In the genomic region with DNA sequence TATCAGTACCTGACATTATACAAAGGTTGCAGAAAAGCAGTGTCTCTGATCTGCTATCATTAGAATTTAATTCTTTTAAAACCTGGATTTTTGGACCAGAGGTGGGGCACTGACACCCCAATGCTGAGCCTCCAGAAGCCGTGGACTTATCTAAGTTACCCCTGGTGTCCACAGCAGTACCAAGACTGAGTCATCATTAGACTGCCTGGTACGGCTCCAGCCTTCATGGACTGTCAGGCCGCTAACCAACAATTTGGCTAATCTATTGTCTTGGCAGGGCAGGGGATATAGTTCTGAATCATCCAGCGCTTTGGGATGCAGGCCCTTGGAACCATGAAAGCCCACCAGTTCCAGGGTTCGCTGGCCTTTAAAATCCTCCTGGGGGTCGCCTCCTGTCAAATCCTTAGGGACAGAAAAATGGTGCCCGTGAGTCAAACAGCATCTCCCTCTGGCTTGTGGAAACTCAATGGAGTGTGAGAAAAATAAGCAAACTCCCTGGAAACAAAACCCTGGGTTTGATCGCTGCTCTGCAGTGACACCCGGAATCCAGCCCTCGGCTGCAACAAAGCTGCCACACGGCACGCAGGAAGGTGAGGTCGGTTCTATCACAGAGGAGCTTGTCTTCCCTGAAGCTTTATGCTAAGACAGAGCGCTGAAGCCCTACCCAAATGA, we compare ENCODE assay signal across 15 cellular contexts.
DNase-seq lines count a peak whose midpoint lies in the region; ATAC-seq and TF ChIP-seq lines count a peak whose summit lies in the region.
"Had no signal": no experiment of that assay in that cellular context is flagged by ENCODE, and none has a peak within 500 bp of the region (broad histone marks: within the 10 kb centered on the region; RNA-seq: fewer than 3 reads in every experiment).

No MANE protein-coding gene starts in this region.

- H3K4me3 ChIP-seq in right cardiac atrium (ENCODE audit: low read length) (no peak overlapping the region), astrocyte of the spinal cord (ENCODE audit: low read depth, low read length) (no peak overlapping the region), uterus (no peak overlapping the region)
- H3K4me3 ChIP-seq: A549, heart left ventricle had no signal

- no peak overlapping the region for H3K27ac Mint-ChIP-seq in activated CD4-positive, alpha-beta memory T cell treated with anti-CD3 and anti-CD28 coated beads for 36 hours
- H3K27ac Mint-ChIP-seq: activated naive CD8-positive, alpha-beta T cell treated with anti-CD3 and anti-CD28 coated beads for 36 hours; T-helper 1 cell treated with Interleukin-12 subunit alpha and Interleukin-12 subunit beta and Interleukin-4 antibody, amounts not matched to agents 30 μg/mL and 1 μg/mL, for 36 hours had no signal

- CTCF ChIA-PET in activated CD4-positive, alpha-beta memory T cell treated with anti-CD3 and anti-CD28 coated beads for 36 hours (lab: Charles Lee), result no interaction called here

- H3K27me3 ChIP-seq in right cardiac atrium (ENCODE audit: control insufficient read depth, insufficient read depth) (no peaks in the 10 kb centered on the region), uterus (no peaks in the 10 kb centered on the region)
- H3K27me3 ChIP-seq: heart left ventricle had no signal

- no peak overlapping the region for H3K4me3 Mint-ChIP-seq in activated CD4-positive, alpha-beta memory T cell treated with anti-CD3 and anti-CD28 coated beads for 36 hours
- H3K4me3 Mint-ChIP-seq: activated naive CD8-positive, alpha-beta T cell treated with anti-CD3 and anti-CD28 coated beads for 36 hours; T-helper 1 cell treated with Interleukin-12 subunit alpha and Interleukin-12 subunit beta and Interleukin-4 antibody, amounts not matched to agents 30 μg/mL and 1 μg/mL, for 36 hours had no signal

- POLR2A ChIA-PET in activated CD4-positive, alpha-beta memory T cell treated with anti-CD3 and anti-CD28 coated beads for 36 hours (lab: Charles Lee), result no interaction called here

- H3K4me1 ChIP-seq in right cardiac atrium (ENCODE audit: control insufficient read depth, insufficient read depth, low read length) (no peaks in the 10 kb centered on the region), uterus (peaks cover 0 to 10% of the 10 kb centered on the region in 2 donors)
- H3K4me1 ChIP-seq: A549, heart left ventricle had no signal

- TF ChIP-seq POLR2A in uterus (IDR thresholded peaks at IDR 0.05), result no peak

- ATAC-seq in right cardiac atrium (peak; percentile 29 to 66), Right ventricle myocardium superior (ENCODE audit: poor library complexity) (no peak), HG03039 (IDR thresholded peaks at IDR 0.05; ENCODE audit: unreplicated experiment) (no peak)
- ATAC-seq: A549 had no signal

- no peaks in the 10 kb centered on the region for H3K36me3 ChIP-seq in uterus

- DNase-seq in right cardiac atrium, result peak in 2 of 3 donors; percentile 46 to 53
- DNase-seq in Right ventricle myocardium superior, result no peak
- peak; percentile 85 for DNase-seq in astrocyte of the spinal cord (ENCODE audit: low read depth, low spot score)
- DNase-seq in left kidney (ENCODE audit: low read depth, low spot score), result peak; percentile 90
- peak; percentile 56 to 59 for DNase-seq in uterus
- DNase-seq in activated CD4-positive, alpha-beta memory T cell treated with anti-CD3 and anti-CD28 coated beads for 36 hours, result no peak
- no peak for DNase-seq in activated naive CD4-positive, alpha-beta T cell treated with anti-CD3 and anti-CD28 coated beads, Interleukin-2, amount 50 U/mL, for 16 hours
- DNase-seq: activated naive CD8-positive, alpha-beta T cell treated with anti-CD3 and anti-CD28 coated beads for 36 hours; cerebellar nuclear complex; COR-L47 had no signal

- WGBS in right cardiac atrium, result 62% methylated on average over 14 of the region's 14 CpGs

- H3K36me3 Mint-ChIP-seq in activated CD4-positive, alpha-beta memory T cell treated with anti-CD3 and anti-CD28 coated beads for 36 hours, result no peaks in the 10 kb centered on the region
- H3K36me3 Mint-ChIP-seq: activated naive CD8-positive, alpha-beta T cell treated with anti-CD3 and anti-CD28 coated beads for 36 hours had no signal

- H3K9me3 ChIP-seq in right cardiac atrium (ENCODE audit: control insufficient read depth, low read length) (no peaks in the 10 kb centered on the region), uterus (no peaks in the 10 kb centered on the region)
- H3K9me3 ChIP-seq: A549, heart left ventricle had no signal

- no peaks in the 10 kb centered on the region for H3K9me3 Mint-ChIP-seq in activated CD4-positive, alpha-beta memory T cell treated with anti-CD3 and anti-CD28 coated beads for 36 hours
- H3K9me3 Mint-ChIP-seq: activated naive CD8-positive, alpha-beta T cell treated with anti-CD3 and anti-CD28 coated beads for 36 hours; T-helper 1 cell treated with Interleukin-12 subunit alpha and Interleukin-12 subunit beta and Interleukin-4 antibody, amounts not matched to agents 30 μg/mL and 1 μg/mL, for 36 hours had no signal

- peaks cover 2% of the 10 kb centered on the region for H3K4me1 Mint-ChIP-seq in activated CD4-positive, alpha-beta memory T cell treated with anti-CD3 and anti-CD28 coated beads for 36 hours (ENCODE audit: low read depth)
- H3K4me1 Mint-ChIP-seq: activated naive CD8-positive, alpha-beta T cell treated with anti-CD3 and anti-CD28 coated beads for 36 hours had no signal

- no peaks in the 10 kb centered on the region for H3K27me3 Mint-ChIP-seq in activated CD4-positive, alpha-beta memory T cell treated with anti-CD3 and anti-CD28 coated beads for 36 hours
- H3K27me3 Mint-ChIP-seq: activated naive CD8-positive, alpha-beta T cell treated with anti-CD3 and anti-CD28 coated beads for 36 hours had no signal

- TF ChIP-seq CTCF in astrocyte of the spinal cord (IDR thresholded peaks at IDR 0.05; ENCODE audit: low read depth, low read length), result no peak
- TF ChIP-seq CTCF in uterus (IDR thresholded peaks at IDR 0.05), result no peak

- intact Hi-C loops in right cardiac atrium (cut with DNase I), result no loop called here
- intact Hi-C loops in Right ventricle myocardium superior (cut with DNase I), result no loop called here
- intact Hi-C loops in uterus (cut with DNase I; ENCODE audit: low total_unique reads), result no loop called here
- intact Hi-C loops in activated CD4-positive, alpha-beta memory T cell treated with anti-CD3 and anti-CD28 coated beads for 36 hours (cut with micrococcal nuclease), result no loop called here

- in situ Hi-C loops in astrocyte of the spinal cord (cut with HindIII; ENCODE audit: low sequenced_read_pairs), result no loop called here

- H3K27ac ChIP-seq in right cardiac atrium (ENCODE audit: low read length) (no peak overlapping the region), uterus (peak overlapping the region; percentile 5 to 58)
- H3K27ac ChIP-seq: A549, heart left ventricle, RWPE1 had no signal

Comparison
In these comparisons a context has a peak if more than half of its experiments do, and no peak if none do; other contexts are left out.
1. ATAC-seq: peak in right cardiac atrium (2 of 2); none in Right ventricle myocardium superior (single experiment) and HG03039 (single experiment).
2. DNase-seq: peak in right cardiac atrium (2 of 3), astrocyte of the spinal cord (single experiment), left kidney (single experiment) and uterus (2 of 2); none in Right ventricle myocardium superior (single experiment), activated CD4-positive, alpha-beta memory T cell treated with anti-CD3 and anti-CD28 coated beads for 36 hours (single experiment) and activated naive CD4-positive, alpha-beta T cell treated with anti-CD3 and anti-CD28 coated beads, Interleukin-2, amount 50 U/mL, for 16 hours (single experiment).